Comparison of ENCODE assay signal across 8 cellular contexts in genomic region chr4:139619644-139620043, GRCh38. TPM values are rescaled to one million over a fixed set of nuclear protein-coding genes. Genes with fewer than 3 reads are reported as not detected.
DNase-seq lines count a peak whose midpoint lies in the region; ATAC-seq and TF ChIP-seq lines count a peak whose summit lies in the region.

No MANE protein-coding gene starts in this region.

- POLR2A ChIA-PET in activated CD8-positive, alpha-beta T cell treated with anti-CD3 and anti-CD28 coated beads, Interleukin-2, amount 10 ng/mL, durations not matched to agents 7 days and 5 days (lab: Charles Lee): interaction anchor here (0.6 kb wide), 1 partner anchor 244 kb away, joined by 5 read pairs; no protein-coding TSS in a partner anchor

- DNase-seq in DMS53 (lab: John Stamatoyannopoulos, UW) (peak; percentile 66), HT1080 (ENCODE audit: low read depth) (peak; percentile 27), mesothelial cell of epicardium (ENCODE audit: low spot score in 2 of 2, unreplicated experiment in 2 of 2) (no peak), GM19240 (ENCODE audit: insufficient read length, low spot score) (no peak)
- DNase-seq in activated CD8-positive, alpha-beta T cell treated with anti-CD3 and anti-CD28 coated beads, Interleukin-2, amount 10 ng/mL, durations not matched to agents 7 days and 5 days: peak; percentile 31
- no peak for DNase-seq in stimulated activated CD4-positive, alpha-beta T cell treated with anti-CD3 and anti-CD28 coated beads, Interleukin-1b, Interleukin-23, amount 100 ng/mL, for 48 hours

- CTCF ChIA-PET in activated CD8-positive, alpha-beta T cell treated with anti-CD3 and anti-CD28 coated beads, Interleukin-2, amount 10 ng/mL, durations not matched to agents 7 days and 5 days (lab: Charles Lee): interaction anchor here (0.6 to 2.8 kb wide), 9 partner anchors 12 to 630 kb away, joined by 3 to 21 read pairs (median 3); no protein-coding TSS in a partner anchor

- no peaks in the 10 kb centered on the region for H3K27me3 Mint-ChIP-seq in activated CD8-positive, alpha-beta T cell treated with anti-CD3 and anti-CD28 coated beads, Interleukin-2, amount 10 ng/mL, durations not matched to agents 7 days and 5 days (ENCODE audit: low read depth)
- H3K27me3 Mint-ChIP-seq in mesothelial cell of epicardium (ENCODE audit: low read depth): peaks cover 2% of the 10 kb centered on the region

- H3K36me3 Mint-ChIP-seq in activated CD8-positive, alpha-beta T cell treated with anti-CD3 and anti-CD28 coated beads, Interleukin-2, amount 10 ng/mL, durations not matched to agents 7 days and 5 days (ENCODE audit: low read depth): no peaks in the 10 kb centered on the region
- H3K36me3 Mint-ChIP-seq in mesothelial cell of epicardium: no peaks in the 10 kb centered on the region

- ATAC-seq in GM19035 (IDR thresholded peaks at IDR 0.05; ENCODE audit: unreplicated experiment) (peak; percentile 69), HG03460 (IDR thresholded peaks at IDR 0.05; ENCODE audit: unreplicated experiment) (no peak)
- peak; percentile 72 for ATAC-seq in activated CD8-positive, alpha-beta T cell treated with anti-CD3 and anti-CD28 coated beads, Interleukin-2, amount 10 ng/mL, durations not matched to agents 7 days and 5 days

- no peak overlapping the region for H3K27ac Mint-ChIP-seq in activated CD8-positive, alpha-beta T cell treated with anti-CD3 and anti-CD28 coated beads, Interleukin-2, amount 10 ng/mL, durations not matched to agents 7 days and 5 days
- no peak overlapping the region for H3K27ac Mint-ChIP-seq in mesothelial cell of epicardium

- no peaks in the 10 kb centered on the region for H3K4me1 Mint-ChIP-seq in activated CD8-positive, alpha-beta T cell treated with anti-CD3 and anti-CD28 coated beads, Interleukin-2, amount 10 ng/mL, durations not matched to agents 7 days and 5 days (ENCODE audit: low read depth)
- H3K4me1 Mint-ChIP-seq in mesothelial cell of epicardium: peaks cover 5% of the 10 kb centered on the region

- no peak overlapping the region for H3K4me3 Mint-ChIP-seq in activated CD8-positive, alpha-beta T cell treated with anti-CD3 and anti-CD28 coated beads, Interleukin-2, amount 10 ng/mL, durations not matched to agents 7 days and 5 days
- no peak overlapping the region for H3K4me3 Mint-ChIP-seq in mesothelial cell of epicardium

- no peaks in the 10 kb centered on the region for H3K9me3 Mint-ChIP-seq in activated CD8-positive, alpha-beta T cell treated with anti-CD3 and anti-CD28 coated beads, Interleukin-2, amount 10 ng/mL, durations not matched to agents 7 days and 5 days (ENCODE audit: insufficient read depth)
- H3K9me3 Mint-ChIP-seq in mesothelial cell of epicardium: no peaks in the 10 kb centered on the region

- TF ChIP-seq CTCF in mesothelial cell of epicardium (IDR thresholded peaks at IDR 0.05; ENCODE audit: unreplicated experiment): peak; percentile 65

RNA-seq across cellular contexts. Expression of gene MGST2, which starts 46.0 kb away (rescaled TPM):
- 0.68 TPM in 1 of 2 replicates, not detected in the other for total RNA-seq in HT1080 (2014; rRNA removed; shearing (Covaris generic))
- 0.49 and 1.1 TPM in 2 replicates for polyA plus RNA-seq in HT1080 (2015; cell fraction: cytosol; rRNA removed)
- not detected in 2 replicates for polyA plus RNA-seq in HT1080 (2015; cell fraction: nucleus; rRNA removed)
- total RNA-seq in activated CD8-positive, alpha-beta T cell treated with anti-CD3 and anti-CD28 coated beads, Interleukin-2, amount 10 ng/mL, durations not matched to agents 7 days and 5 days: 10 to 100 TPM; 12.8 to 13.4 TPM
- 29.8 to 36.3 TPM (median 32.6 TPM) in 3 replicates for total RNA-seq in mesothelial cell of epicardium

Comparison
In these comparisons a context has a peak if more than half of its experiments do, and no peak if none do; other contexts are left out.
1. DNase-seq: peak in DMS53 (single experiment), HT1080 (single experiment) and activated CD8-positive, alpha-beta T cell treated with anti-CD3 and anti-CD28 coated beads, Interleukin-2, amount 10 ng/mL, durations not matched to agents 7 days and 5 days (single experiment); none in mesothelial cell of epicardium (0 of 2), GM19240 (single experiment) and stimulated activated CD4-positive, alpha-beta T cell treated with anti-CD3 and anti-CD28 coated beads, Interleukin-1b, Interleukin-23, amount 100 ng/mL, for 48 hours (single experiment).